ENCODE assay signal across 27 cellular contexts in genomic region chr15:28002867-28003266, GRCh38.
"Had no signal": no experiment of that assay in that cellular context is flagged by ENCODE, and none has a peak within 500 bp of the region (broad histone marks: within the 10 kb centered on the region; RNA-seq: fewer than 3 reads in every experiment).

No MANE protein-coding gene starts in this region.

- H2AFZ ChIP-seq: PC-9 had no signal

- H3K27ac ChIP-seq: brain microvascular endothelial cell, PC-9, RWPE1, WERI-Rb-1 had no signal

- ATAC-seq: activated CD8-positive, alpha-beta T cell treated with anti-CD3 and anti-CD28 coated beads for 36 hours; activated naive CD8-positive, alpha-beta T cell treated with anti-CD3 and anti-CD28 coated beads, Interleukin-2, amount 50 U/mL, for 24 hours; activated T-cell treated with anti-CD3 and anti-CD28 coated beads, Interleukin-2, amount 50 U/mL, for 4 hours; Right ventricle myocardium inferior; SK-N-SH treated with all-trans-retinoic acid at 6 μM for 48 hours had no signal

- H3K4me2 ChIP-seq: PC-9 had no signal

- H3K36me3 ChIP-seq: brain microvascular endothelial cell, WERI-Rb-1 had no signal

- DNase-seq: activated CD4-positive, alpha-beta T cell treated with anti-CD3 and anti-CD28 coated beads, Interleukin-2, amount 10 ng/mL, durations not matched to agents 24 days and 14 days; activated CD4-positive, alpha-beta T cell treated with anti-CD3 and anti-CD28 coated beads, Interleukin-2, amount 50 U/mL, for 4 hours; activated CD4-positive, CD25-positive, alpha-beta regulatory T cell; activated CD8-positive, alpha-beta T cell treated with anti-CD3 and anti-CD28 coated beads for 36 hours; activated naive CD4-positive, alpha-beta T cell treated with anti-CD3 and anti-CD28 coated beads, Interleukin-2, amount 10 ng/mL, durations not matched to agents 7 days and 5 days; activated naive CD8-positive, alpha-beta T cell treated with anti-CD3 and anti-CD28 coated beads, Interleukin-2, amount 50 U/mL, for 24 hours; activated T-cell treated with anti-CD3 and anti-CD28 coated beads for 4 hours; activated T-cell treated with anti-CD3 and anti-CD28 coated beads, Interleukin-2, amount 50 U/mL, for 4 hours; brain microvascular endothelial cell; central memory CD4-positive, alpha-beta T cell; Karpas-422; KBM-7; NCI-H1105; NCI-H1417 treated with DMSO at 0.1 percent for 48 hours; NCI-H1930; NCI-H2081 treated with DMSO at 0.1 percent for 48 hours; NCI-H345; NCI-H526; NCI-H748 treated with DMSO at 0.1 percent for 48 hours; NK-92 treated with Interleukin-12 subunit alpha and Interleukin-12 subunit beta, amount 100 ng/mL, for 24 hours; PC-9; SIG-M5; T1000; WERI-Rb-1 had no signal

- H3K4me3 ChIP-seq: PC-9 had no signal

- H3K27me3 ChIP-seq: brain microvascular endothelial cell had no signal
